Comparison of ENCODE assay signal across 8 cellular contexts in genomic region chr10:72087969-72088878, GRCh38. TPM values are rescaled to one million over a fixed set of nuclear protein-coding genes. Genes with fewer than 3 reads are reported as not detected.
A peak's percentile ranks its signal among the peaks of the same experiment; 100 is the strongest.
DNase-seq lines count a peak whose midpoint lies in the region; ATAC-seq and TF ChIP-seq lines count a peak whose summit lies in the region.

SPOCK2 (minus strand) TSS chr10:72088551; CDS start chr10:72088328, 223 bp downstream.

- H3K4me1 Mint-ChIP-seq in CD4-positive, CD25-positive, alpha-beta regulatory T cell = peaks cover 11 to 65% (median 43%) of the 10 kb centered on the region in 4 donors
- peaks cover 39% of the 10 kb centered on the region for H3K4me1 Mint-ChIP-seq in progenitor cell of endocrine pancreas (ENCODE audit: low read depth)

- no peaks in the 10 kb centered on the region for H3K27me3 ChIP-seq in CD4-positive, CD25-positive, alpha-beta regulatory T cell (ENCODE audit: control insufficient read depth, insufficient read depth, low read length)
- H3K27me3 ChIP-seq in heart left ventricle (peaks cover 0 to 35% (median 13%) of the 10 kb centered on the region in 9 donors), body of pancreas (peaks cover 0 to 20% of the 10 kb centered on the region in 2 donors)

- ATAC-seq in CD4-positive, CD25-positive, alpha-beta regulatory T cell (ENCODE audit: low read depth in 2 of 2) = peak; percentile 64 to 70
- ATAC-seq in heart left ventricle (peak in 2 of 4 donors; percentile 16 to 29), body of pancreas (no peak), HG02852 (IDR thresholded peaks at IDR 0.05; ENCODE audit: unreplicated experiment) (no peak), GM19035 (IDR thresholded peaks at IDR 0.05; ENCODE audit: unreplicated experiment) (no peak)

- intact Hi-C loops in heart left ventricle (cut with DNase I) (no loop called here), body of pancreas (cut with DNase I) (no loop called here)

- H3K27ac ChIP-seq in CD4-positive, CD25-positive, alpha-beta regulatory T cell (ENCODE audit: insufficient read depth, low read length, poor library complexity, severe bottlenecking) = peak within 1 kb of the TSS; percentile 98
- H3K27ac ChIP-seq in heart left ventricle (peak within 1 kb of the TSS; percentile 46 to 92 (median 76)), body of pancreas (peak within 1 kb of the TSS in 1 of 4 donors; percentile 30)

- peaks cover 55% of the 10 kb centered on the region for H3K4me1 ChIP-seq in CD4-positive, CD25-positive, alpha-beta regulatory T cell (ENCODE audit: control insufficient read depth, insufficient read depth, low read length, poor library complexity, severe bottlenecking)
- H3K4me1 ChIP-seq in heart left ventricle (peaks cover 0 to 36% (median 20%) of the 10 kb centered on the region in 12 donors), body of pancreas (peaks cover 17% of the 10 kb centered on the region)

- H3K27me3 Mint-ChIP-seq in CD4-positive, CD25-positive, alpha-beta regulatory T cell = peaks cover 8% of the 10 kb centered on the region
- H3K27me3 Mint-ChIP-seq in progenitor cell of endocrine pancreas = peaks cover 8% of the 10 kb centered on the region

- peak within 1 kb of the TSS; percentile 99 to 100 (median 100) for H3K4me3 Mint-ChIP-seq in CD4-positive, CD25-positive, alpha-beta regulatory T cell
- peak within 1 kb of the TSS; percentile 89 for H3K4me3 Mint-ChIP-seq in progenitor cell of endocrine pancreas (ENCODE audit: low read depth)

- no peak for TF ChIP-seq POLR2A in heart left ventricle (IDR thresholded peaks at IDR 0.05)
- TF ChIP-seq POLR2A in body of pancreas (IDR thresholded peaks at IDR 0.05) = peak in 1 of 3 donors; percentile 23

- peaks cover 31% of the 10 kb centered on the region for H3K36me3 ChIP-seq in CD4-positive, CD25-positive, alpha-beta regulatory T cell (ENCODE audit: control insufficient read depth, insufficient read depth, low read length)
- H3K36me3 ChIP-seq in heart left ventricle (peaks cover 0 to 3% (median 0%) of the 10 kb centered on the region in 9 donors), body of pancreas (replicated peaks in 1 of 2; ENCODE audit: insufficient read depth in 1 of 2, low read depth in 2 of 2) (no peaks in the 10 kb centered on the region)

- H3K27ac Mint-ChIP-seq in CD4-positive, CD25-positive, alpha-beta regulatory T cell = peak within 1 kb of the TSS; percentile 100
- peak within 1 kb of the TSS; percentile 87 for H3K27ac Mint-ChIP-seq in progenitor cell of endocrine pancreas

- H3K4me3 ChIP-seq in CD4-positive, CD25-positive, alpha-beta regulatory T cell (ENCODE audit: low read depth, low read length) = peak within 1 kb of the TSS; percentile 86
- H3K4me3 ChIP-seq in heart left ventricle (peak within 1 kb of the TSS; percentile 42 to 71 (median 58)), body of pancreas (no peak within 1 kb of the TSS)

- TF ChIP-seq CTCF in heart left ventricle (IDR thresholded peaks at IDR 0.05) (no peak), progenitor cell of endocrine pancreas (IDR thresholded peaks at IDR 0.05; ENCODE audit: unreplicated experiment) (no peak), body of pancreas (IDR thresholded peaks at IDR 0.05) (no peak)

- no peaks in the 10 kb centered on the region for H3K9me3 ChIP-seq in CD4-positive, CD25-positive, alpha-beta regulatory T cell (ENCODE audit: control insufficient read depth in 2 of 2, low read length in 2 of 2)
- no peaks in the 10 kb centered on the region for H3K9me3 ChIP-seq in heart left ventricle
- no peaks in the 10 kb centered on the region for H3K9me3 ChIP-seq in body of pancreas

- whole genome bisulfite sequencing in heart left ventricle, 4 donors = 5 to 16% (median 10%) methylated on average over 26 to 64 of the region's 64 CpGs
- WGBS in body of pancreas, 2 donors = 8 to 21% methylated on average over 33 to 61 of the region's 64 CpGs

- DNase-seq in CD4-positive, CD25-positive, alpha-beta regulatory T cell = peak; percentile 77 to 87 (median 86)
- DNase-seq in NCI-H748 treated with DMSO at 0.1 percent for 48 hours (lab: John Stamatoyannopoulos, UW) (peak; percentile 16), activated gamma-delta T cell treated with Interleukin-2 at 50 U/mL for 16 hours (peak; percentile 71), heart left ventricle (no peak), progenitor cell of endocrine pancreas (ENCODE audit: low spot score, unreplicated experiment) (no peak), body of pancreas (no peak)

- H3K36me3 Mint-ChIP-seq in CD4-positive, CD25-positive, alpha-beta regulatory T cell = peaks cover 29% of the 10 kb centered on the region
- peaks cover 3% of the 10 kb centered on the region for H3K36me3 Mint-ChIP-seq in progenitor cell of endocrine pancreas (ENCODE audit: insufficient read depth)

- peaks cover 0 to 5% (median 0%) of the 10 kb centered on the region in 7 donors for H3K9me3 Mint-ChIP-seq in CD4-positive, CD25-positive, alpha-beta regulatory T cell
- H3K9me3 Mint-ChIP-seq in progenitor cell of endocrine pancreas (ENCODE audit: low read depth) = no peaks in the 10 kb centered on the region

RNA-seq across cellular contexts. Expression of gene SPOCK2, which starts in this region (rescaled TPM):
- total RNA-seq in CD4-positive, CD25-positive, alpha-beta regulatory T cell = 683 TPM
- polyA plus RNA-seq in CD4-positive, CD25-positive, alpha-beta regulatory T cell = 100 to 1,000 TPM; 221 to 321 (median 270) TPM
- total RNA-seq in heart left ventricle (10 to 100 TPM in 3 of 9 donors, 1 to 10 TPM in 6; 4.4 to 15.1 (median 6.9) TPM), progenitor cell of endocrine pancreas (47.7 and 49.1 TPM in 2 replicates), body of pancreas (1 to 10 TPM; 2.0 to 7.3 TPM)
- 10 to 100 TPM; 11.2 to 16.6 TPM for polyA plus RNA-seq in heart left ventricle

Comparison
In these comparisons a context has a peak if more than half of its experiments do, and no peak if none do; other contexts are left out.
1. RNA of gene SPOCK2 (total RNA-seq): 683 TPM in CD4-positive, CD25-positive, alpha-beta regulatory T cell (single experiment); 47.7 to 49.1 TPM in progenitor cell of endocrine pancreas, 2.0 to 7.3 TPM in body of pancreas and 4.4 to 15.1 TPM in heart left ventricle; every median in the first group is over 10 times any median in the second.
2. RNA of gene SPOCK2 (polyA plus RNA-seq): 221 to 321 TPM in CD4-positive, CD25-positive, alpha-beta regulatory T cell; 11.2 to 16.6 TPM in heart left ventricle; every median in the first group is over 10 times any median in the second.
3. ATAC-seq: peak in CD4-positive, CD25-positive, alpha-beta regulatory T cell (2 of 2); none in body of pancreas (single experiment), HG02852 (single experiment) and GM19035 (single experiment).
4. DNase-seq: peak in CD4-positive, CD25-positive, alpha-beta regulatory T cell (3 of 3), NCI-H748 treated with DMSO at 0.1 percent for 48 hours (single experiment) and activated gamma-delta T cell treated with Interleukin-2 at 50 U/mL for 16 hours (single experiment); none in heart left ventricle (0 of 5), progenitor cell of endocrine pancreas (single experiment) and body of pancreas (0 of 4).
5. H3K4me3 ChIP-seq: peak in CD4-positive, CD25-positive, alpha-beta regulatory T cell (single experiment) and heart left ventricle (12 of 12); none in body of pancreas (0 of 2).